Comparison of ENCODE assay signal across 1 cellular context in the genomic region with DNA sequence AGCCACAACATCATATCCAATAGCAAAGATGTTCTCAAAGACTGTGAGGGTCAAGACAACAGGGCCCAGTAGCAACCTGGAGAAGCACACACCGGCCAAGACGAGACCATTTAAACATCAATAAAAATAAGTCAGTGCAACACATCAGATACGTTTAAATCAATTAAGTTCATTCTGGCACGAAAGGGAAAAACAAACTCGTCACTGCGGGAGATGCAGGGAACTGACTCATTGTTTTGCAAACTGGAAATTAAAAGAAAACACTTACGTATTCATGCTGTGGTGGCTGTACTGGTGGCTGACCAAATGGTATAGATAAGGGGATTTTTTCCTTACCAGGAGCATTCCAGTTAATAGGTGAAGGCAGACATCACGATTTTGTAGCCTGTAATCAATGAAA.
TF ChIP-seq lines count a peak whose summit lies in the region.

No MANE protein-coding gene starts in this region.

TF ChIP-seq in HEK293, 187 proteins besides CTCF, POLR2A, EP300 and RAD21 (continued from another document and continues in another):
- TF ChIP-seq ZNF239 (tag by site-specific recombination; IDR thresholded peaks at IDR 0.05) (no peak), ZNF2 (tag by site-specific recombination; IDR thresholded peaks at IDR 0.05) (0 out of 2 replicates have a peak, but pooled peaks have one; percentile 38), ZNF514 (tag by site-specific recombination; IDR thresholded peaks at IDR 0.05) (no peak), ZNF624 (tag by site-specific recombination; IDR thresholded peaks at IDR 0.05) (no peak), ZNF398 (tag by site-specific recombination; IDR thresholded peaks at IDR 0.05) (no peak), ZNF830 (tag by site-specific recombination; IDR thresholded peaks at IDR 0.05; ENCODE audit: low read depth) (no peak), GFI1B (tag by site-specific recombination; IDR thresholded peaks at IDR 0.05) (peak; percentile 76), ZNF121 (tag by site-specific recombination; IDR thresholded peaks at IDR 0.05) (0 out of 2 replicates have a peak, but pooled peaks have one; percentile 38), KLF10 (tag by site-specific recombination; IDR thresholded peaks at IDR 0.05) (0 out of 2 replicates have a peak, but pooled peaks have one; percentile 24), ZNF555 (tag by site-specific recombination; conservative IDR thresholded peaks at IDR 0.05) (no peak), ZNF324 (tag by site-specific recombination; IDR thresholded peaks at IDR 0.05) (no peak), ZNF19 (tag by site-specific recombination; IDR thresholded peaks at IDR 0.05; ENCODE audit: low read depth) (no peak), ZFP41 (tag by site-specific recombination; IDR thresholded peaks at IDR 0.05; ENCODE audit: borderline replicate concordance) (no peak), ZNF654 (tag by site-specific recombination; IDR thresholded peaks at IDR 0.05; ENCODE audit: low read depth) (no peak), KLF8 (tag by site-specific recombination; IDR thresholded peaks at IDR 0.05) (no peak), ZIC2 (tag by site-specific recombination; IDR thresholded peaks at IDR 0.05) (peak; percentile 77), TRIM28 (IDR thresholded peaks at IDR 0.05; ENCODE audit: borderline replicate concordance, low read length) (no peak), ZNF621 (tag by site-specific recombination; IDR thresholded peaks at IDR 0.05) (no peak), GLI2 (tag by site-specific recombination; IDR thresholded peaks at IDR 0.05; ENCODE audit: borderline replicate concordance, low read depth) (no peak; the same call in 1 of the 2 replicates), WT1 (tag by site-specific recombination; IDR thresholded peaks at IDR 0.05) (no peak), ZFHX2 (tag by site-specific recombination; conservative IDR thresholded peaks at IDR 0.05) (no peak), ZNF596 (tag by site-specific recombination; IDR thresholded peaks at IDR 0.05) (no peak), SP2 (tag by site-specific recombination; IDR thresholded peaks at IDR 0.05) (no peak), FEZF1 (tag by site-specific recombination; IDR thresholded peaks at IDR 0.05) (peak; percentile 66), ZNF175 (tag by site-specific recombination; IDR thresholded peaks at IDR 0.05) (no peak), OSR2 (tag by site-specific recombination; IDR thresholded peaks at IDR 0.05) (peak; percentile 93), ZNF518A (tag by site-specific recombination; conservative IDR thresholded peaks at IDR 0.05; ENCODE audit: low read depth) (no peak), ZNF558 (tag by site-specific recombination; IDR thresholded peaks at IDR 0.05) (no peak), KLF17 (tag by site-specific recombination; IDR thresholded peaks at IDR 0.05) (no peak), ZBTB6 (tag by site-specific recombination; IDR thresholded peaks at IDR 0.05) (no peak), ZBTB20 (tag by site-specific recombination; IDR thresholded peaks at IDR 0.05) (no peak), MEIS1 (CRISPR knock-in tag; IDR thresholded peaks at IDR 0.05; ENCODE audit: borderline replicate concordance) (no peak), ZNF510 (tag by site-specific recombination; IDR thresholded peaks at IDR 0.05; ENCODE audit: insufficient replicate concordance) (no peak), KLF1 (tag by site-specific recombination; IDR thresholded peaks at IDR 0.05) (no peak), KLF7 (tag by site-specific recombination; IDR thresholded peaks at IDR 0.05; ENCODE audit: borderline replicate concordance) (no peak), ZSCAN18 (tag by site-specific recombination; IDR thresholded peaks at IDR 0.05) (no peak), ZNF394 (tag by site-specific recombination; IDR thresholded peaks at IDR 0.05; ENCODE audit: borderline replicate concordance) (no peak), ZNF391 (tag by site-specific recombination; IDR thresholded peaks at IDR 0.05; ENCODE audit: borderline replicate concordance, low read depth) (no peak), ZNF350 (tag by site-specific recombination; IDR thresholded peaks at IDR 0.05) (no peak), ZBTB8A (tag by site-specific recombination; IDR thresholded peaks at IDR 0.05) (no peak), BCL11B (tag by site-specific recombination; IDR thresholded peaks at IDR 0.05; ENCODE audit: low read depth) (no peak), ZNF133 (tag by site-specific recombination; IDR thresholded peaks at IDR 0.05) (no peak), ZNF660 (tag by site-specific recombination; IDR thresholded peaks at IDR 0.05) (no peak), ZNF184 (tag by site-specific recombination; IDR thresholded peaks at IDR 0.05) (no peak), PRDM1 (tag by site-specific recombination; IDR thresholded peaks at IDR 0.05) (no peak)
- TF ChIP-seq, protein P1, sequence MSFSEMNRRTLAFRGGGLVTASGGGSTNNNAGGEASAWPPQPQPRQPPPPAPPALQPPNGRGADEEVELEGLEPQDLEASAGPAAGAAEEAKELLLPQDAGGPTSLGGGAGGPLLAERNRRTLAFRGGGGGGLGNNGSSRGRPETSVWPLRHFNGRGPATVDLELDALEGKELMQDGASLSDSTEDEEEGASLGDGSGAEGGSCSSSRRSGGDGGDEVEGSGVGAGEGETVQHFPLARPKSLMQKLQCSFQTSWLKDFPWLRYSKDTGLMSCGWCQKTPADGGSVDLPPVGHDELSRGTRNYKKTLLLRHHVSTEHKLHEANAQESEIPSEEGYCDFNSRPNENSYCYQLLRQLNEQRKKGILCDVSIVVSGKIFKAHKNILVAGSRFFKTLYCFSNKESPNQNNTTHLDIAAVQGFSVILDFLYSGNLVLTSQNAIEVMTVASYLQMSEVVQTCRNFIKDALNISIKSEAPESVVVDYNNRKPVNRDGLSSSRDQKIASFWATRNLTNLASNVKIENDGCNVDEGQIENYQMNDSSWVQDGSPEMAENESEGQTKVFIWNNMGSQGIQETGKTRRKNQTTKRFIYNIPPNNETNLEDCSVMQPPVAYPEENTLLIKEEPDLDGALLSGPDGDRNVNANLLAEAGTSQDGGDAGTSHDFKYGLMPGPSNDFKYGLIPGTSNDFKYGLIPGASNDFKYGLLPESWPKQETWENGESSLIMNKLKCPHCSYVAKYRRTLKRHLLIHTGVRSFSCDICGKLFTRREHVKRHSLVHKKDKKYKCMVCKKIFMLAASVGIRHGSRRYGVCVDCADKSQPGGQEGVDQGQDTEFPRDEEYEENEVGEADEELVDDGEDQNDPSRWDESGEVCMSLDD (tag by site-specific recombination; IDR thresholded peaks at IDR 0.05): no peak
- TF ChIP-seq, protein P2, sequence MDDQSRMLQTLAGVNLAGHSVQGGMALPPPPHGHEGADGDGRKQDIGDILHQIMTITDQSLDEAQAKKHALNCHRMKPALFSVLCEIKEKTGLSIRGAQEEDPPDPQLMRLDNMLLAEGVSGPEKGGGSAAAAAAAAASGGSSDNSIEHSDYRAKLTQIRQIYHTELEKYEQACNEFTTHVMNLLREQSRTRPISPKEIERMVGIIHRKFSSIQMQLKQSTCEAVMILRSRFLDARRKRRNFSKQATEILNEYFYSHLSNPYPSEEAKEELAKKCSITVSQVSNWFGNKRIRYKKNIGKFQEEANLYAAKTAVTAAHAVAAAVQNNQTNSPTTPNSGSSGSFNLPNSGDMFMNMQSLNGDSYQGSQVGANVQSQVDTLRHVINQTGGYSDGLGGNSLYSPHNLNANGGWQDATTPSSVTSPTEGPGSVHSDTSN (CRISPR knock-in tag; IDR thresholded peaks at IDR 0.05): no peak
- TF ChIP-seq, protein P3, sequence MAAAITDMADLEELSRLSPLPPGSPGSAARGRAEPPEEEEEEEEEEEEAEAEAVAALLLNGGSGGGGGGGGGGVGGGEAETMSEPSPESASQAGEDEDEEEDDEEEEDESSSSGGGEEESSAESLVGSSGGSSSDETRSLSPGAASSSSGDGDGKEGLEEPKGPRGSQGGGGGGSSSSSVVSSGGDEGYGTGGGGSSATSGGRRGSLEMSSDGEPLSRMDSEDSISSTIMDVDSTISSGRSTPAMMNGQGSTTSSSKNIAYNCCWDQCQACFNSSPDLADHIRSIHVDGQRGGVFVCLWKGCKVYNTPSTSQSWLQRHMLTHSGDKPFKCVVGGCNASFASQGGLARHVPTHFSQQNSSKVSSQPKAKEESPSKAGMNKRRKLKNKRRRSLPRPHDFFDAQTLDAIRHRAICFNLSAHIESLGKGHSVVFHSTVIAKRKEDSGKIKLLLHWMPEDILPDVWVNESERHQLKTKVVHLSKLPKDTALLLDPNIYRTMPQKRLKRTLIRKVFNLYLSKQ (tag by site-specific recombination; IDR thresholded peaks at IDR 0.05; ENCODE audit: borderline replicate concordance): no peak
